1 cellular context compared by ENCODE assay signal in the genomic region with DNA sequence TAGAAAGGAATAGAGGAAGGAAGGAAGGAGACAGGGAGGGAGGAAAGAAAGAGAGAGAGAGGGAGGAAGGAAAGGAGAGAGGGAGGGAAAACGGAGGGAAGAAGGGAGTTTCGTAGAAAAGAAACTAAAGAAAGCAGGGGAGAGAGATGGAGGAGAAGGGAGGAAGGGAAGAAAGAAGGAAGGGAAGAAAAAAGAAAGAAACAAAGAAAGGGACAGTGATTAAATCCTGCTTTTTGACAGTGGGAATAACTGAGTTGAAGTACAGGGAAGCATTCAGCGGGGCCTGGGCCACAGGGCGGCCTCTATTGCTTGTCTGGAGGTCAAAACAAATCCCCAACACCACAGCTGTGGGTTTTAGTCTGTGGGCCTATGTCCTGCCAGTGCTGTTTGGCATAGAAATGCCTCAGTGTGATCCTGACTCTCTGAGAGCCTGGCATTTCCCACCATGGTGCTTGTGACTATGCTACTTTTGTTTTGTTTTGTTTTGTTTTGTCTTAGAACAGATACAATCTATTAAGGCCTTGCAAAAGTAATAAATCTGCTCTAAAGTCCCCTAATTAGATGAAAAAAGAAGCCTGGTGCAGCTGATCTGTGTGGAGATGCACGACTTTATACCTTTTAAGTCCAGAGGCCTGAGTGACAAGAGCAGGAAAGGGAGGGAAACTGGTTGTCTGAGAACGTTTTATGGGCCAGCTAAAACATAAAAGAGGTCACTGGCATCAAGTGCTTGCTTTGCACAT.
A peak's percentile ranks its signal among the peaks of the same experiment; 100 is the strongest.
TF ChIP-seq lines count a peak whose summit lies in the region.

No MANE protein-coding gene starts in this region.

TF ChIP-seq in HepG2, 621 proteins besides CTCF, POLR2A, EP300 and RAD21:
- TF ChIP-seq FOXP1 (IDR thresholded peaks at IDR 0.05) (0 out of 2 replicates have a peak, but pooled peaks have one; percentile 27), FOXP1 (CRISPR knock-in tag; IDR thresholded peaks at IDR 0.05) (no peak), TAF15 (IDR thresholded peaks at IDR 0.05; ENCODE audit: low read depth, low read length, poor library complexity, severe bottlenecking) (no peak), KLF9 (CRISPR knock-in tag; IDR thresholded peaks at IDR 0.05; ENCODE audit: low read depth) (0 out of 2 replicates have a peak, but pooled peaks have one; percentile 0), SMARCE1 (IDR thresholded peaks at IDR 0.05; ENCODE audit: borderline replicate concordance) (no peak)
TF ChIP-seq in HepG2: peak in this region for 2.
